ENCODE assay signal across 10 cellular contexts in genomic region chr18:35045121-35045520, GRCh38. TPM values are rescaled to one million over a fixed set of nuclear protein-coding genes. Genes with fewer than 3 reads are reported as not detected.
DNase-seq lines count a peak whose midpoint lies in the region; ATAC-seq, FAIRE-seq and TF ChIP-seq lines count a peak whose summit lies in the region.
"Had no signal": no experiment of that assay in that cellular context is flagged by ENCODE, and none has a peak within 500 bp of the region (broad histone marks: within the 10 kb centered on the region; RNA-seq: fewer than 3 reads in every experiment).

No MANE protein-coding gene starts in this region.

- no peak for ATAC-seq in activated CD4-positive, alpha-beta T cell treated with anti-CD3 and anti-CD28 coated beads for 36 hours
- ATAC-seq in K562 (no peak), psoas muscle (no peak), HG02798 (IDR thresholded peaks at IDR 0.05; ENCODE audit: poor library complexity, unreplicated experiment) (no peak)

- in situ Hi-C loops in K562 (cut with MboI): no loop called here

- TF ChIP-seq POLR2A in NB4 (IDR thresholded peaks at IDR 0.05; ENCODE audit: extremely low read depth, insufficient read length): no peak
- no peak for TF ChIP-seq POLR2A in K562 (conservative IDR thresholded peaks at IDR 0.05)

- CTCF ChIA-PET in activated CD4-positive, alpha-beta T cell treated with anti-CD3 and anti-CD28 coated beads for 36 hours (lab: Charles Lee): interaction anchor here (0.6 to 3.8 kb wide), 8 partner anchors 13 to 62 kb away, joined by 3 to 21 read pairs (median 3); no protein-coding TSS in a partner anchor
- CTCF ChIA-PET in K562 (lab: Yijun Ruan, JAX; ENCODE audit: low intra/inter-chr PET ratio): no interaction called here
- CTCF ChIA-PET in GM10248 (lab: Yijun Ruan, JAX): interaction anchor here (1.1 to 2.3 kb wide), 4 partner anchors 9 to 100 kb away, joined by 3 to 5 read pairs (median 4); no protein-coding TSS in a partner anchor

- H3K9me3 ChIP-seq in K562 (replicated peaks; ENCODE audit: control insufficient read depth, insufficient read depth, low read depth, low read length): peaks cover 5% of the 10 kb centered on the region; the same call in 1 of the 2 replicates
- H3K9me3 ChIP-seq in psoas muscle: no peaks in the 10 kb centered on the region

- H3K9me3 Mint-ChIP-seq in activated CD4-positive, alpha-beta T cell treated with anti-CD3 and anti-CD28 coated beads for 36 hours (ENCODE audit: low read depth): peaks cover 4% of the 10 kb centered on the region

- H3K4me1 ChIP-seq in K562 (replicated peaks in 1 of 2; ENCODE audit: control insufficient read depth in 2 of 2, insufficient read depth in 2 of 2, low read length in 2 of 2) (peaks cover 24 to 64% of the 10 kb centered on the region in 2 experiments), psoas muscle (peaks cover 72% of the 10 kb centered on the region)

- peak overlapping the region; percentile 33; the same call in 1 of the 2 replicates for H3K4me2 ChIP-seq in K562 (ENCODE audit: insufficient read depth, low read length)

- WGBS in K562 (ENCODE audit: insufficient coverage, low coverage, missing lambda C conversion rate): 64% methylated on average over 4 of the region's 4 CpGs
- WGBS in psoas muscle, 3 donors: 25 to 43% (median 27%) methylated on average over 4 of the region's 4 CpGs

- peaks cover 86% of the 10 kb centered on the region for H3K79me2 ChIP-seq in K562 (ENCODE audit: control insufficient read depth, insufficient read depth, low read length)

- peaks cover 72% of the 10 kb centered on the region for H3K4me1 Mint-ChIP-seq in activated CD4-positive, alpha-beta T cell treated with anti-CD3 and anti-CD28 coated beads for 36 hours

- H3K9me1 ChIP-seq in K562 (ENCODE audit: control insufficient read depth, insufficient read depth, low read length): no peaks in the 10 kb centered on the region

- POLR2A ChIA-PET in activated CD4-positive, alpha-beta T cell treated with anti-CD3 and anti-CD28 coated beads for 36 hours (lab: Charles Lee): no interaction called here
- POLR2A ChIA-PET in K562 (lab: Yijun Ruan, JAX) (interaction anchor here (0.7 to 4.4 kb wide), 4 partner anchors 13 to 79 kb away, joined by 3 to 33 read pairs (median 6); no protein-coding TSS in a partner anchor), GM10248 (lab: Yijun Ruan, JAX) (no interaction called here)

- FAIRE-seq in K562 (lab: Jason Lieb, UNC) (no peak), urothelium cell line (lab: Jason Lieb, UNC) (no peak)

- peak overlapping the region; percentile 84 for H3K27ac Mint-ChIP-seq in activated CD4-positive, alpha-beta T cell treated with anti-CD3 and anti-CD28 coated beads for 36 hours

- no TSS peak for BruUV-seq in K562 (replicated peaks; lab: Mats Ljungman, UMichigan)

- TF ChIP-seq RAD21 in K562 (CRISPR knock-in tag; conservative IDR thresholded peaks at IDR 0.05 in 1 of 2, IDR thresholded peaks at IDR 0.05 in 1 of 2): no peak

- H3K4me3 ChIP-seq in NB4 (ENCODE audit: low read depth, low read length): no peak overlapping the region
- H3K4me3 ChIP-seq in K562: no peak overlapping the region
- H3K4me3 ChIP-seq in psoas muscle: no peak overlapping the region

- H3K27ac ChIP-seq in K562 (ENCODE audit: extremely low read depth, low read depth, low read length): peak overlapping the region; percentile 24; the same call in 1 of the 3 replicates
- H3K27ac ChIP-seq in psoas muscle: peak overlapping the region; percentile 42
- H3K27ac ChIP-seq: C4-2B had no signal

- H3K27me3 ChIP-seq in K562 (ENCODE audit: control insufficient read depth in 2 of 2, insufficient read depth in 2 of 2, low read length in 2 of 2) (no peaks in the 10 kb centered on the region), psoas muscle (ENCODE audit: insufficient read depth in 3 of 3, low read length in 2 of 3) (no peaks in the 10 kb centered on the region)

- peak overlapping the region; percentile 97 for H3K4me3 Mint-ChIP-seq in activated CD4-positive, alpha-beta T cell treated with anti-CD3 and anti-CD28 coated beads for 36 hours

- no peak overlapping the region for H2AFZ ChIP-seq in K562 (ENCODE audit: low read depth, low read length)

- no peaks in the 10 kb centered on the region for H3K27me3 Mint-ChIP-seq in activated CD4-positive, alpha-beta T cell treated with anti-CD3 and anti-CD28 coated beads for 36 hours

- peaks cover 8% of the 10 kb centered on the region for H3K36me3 Mint-ChIP-seq in activated CD4-positive, alpha-beta T cell treated with anti-CD3 and anti-CD28 coated beads for 36 hours (ENCODE audit: low read depth)

- intact Hi-C loops in activated CD4-positive, alpha-beta T cell treated with anti-CD3 and anti-CD28 coated beads for 36 hours (cut with DNase I, micrococcal nuclease): no loop called here
- intact Hi-C loops in K562 (cut with micrococcal nuclease): loop anchor here (10.0 kb wide), 2 partner anchors 60 to 300 kb away; partner anchors contain the start of gene ZNF24
- intact Hi-C loops in psoas muscle (cut with DNase I): no loop called here

- peak; percentile 22 for DNase-seq in activated CD4-positive, alpha-beta T cell treated with anti-CD3 and anti-CD28 coated beads for 36 hours
- DNase-seq in activated CD4-positive, alpha-beta T cell treated with anti-CD3 and anti-CD28 coated beads for 48 hours: no peak
- DNase-seq in NB4 (ENCODE audit: low read depth) (peak; percentile 45), K562 (ENCODE audit: extremely low read depth in 1 of 4, low spot score in 3 of 4) (no peak), psoas muscle (no peak), GM10248 (ENCODE audit: extremely low spot score) (no peak), urothelium cell line (ENCODE audit: low spot score) (no peak)
- DNase-seq: activated gamma-delta T cell had no signal

- TF ChIP-seq CTCF in NB4 (IDR thresholded peaks at IDR 0.05; ENCODE audit: low read depth, low read length): no peak
- TF ChIP-seq CTCF in K562 (IDR thresholded peaks at IDR 0.05 in 2 of 3, conservative IDR thresholded peaks at IDR 0.05 in 1 of 3; ENCODE audit: insufficient read depth in 2 of 3, low read depth in 1 of 3, low read length in 3 of 3): no peak
- no peak for TF ChIP-seq CTCF in psoas muscle (IDR thresholded peaks at IDR 0.05)
- TF ChIP-seq CTCF in GM10248 (IDR thresholded peaks at IDR 0.05; ENCODE audit: control extremely low read depth, extremely low read depth, low read depth, missing control alignments): no peak

- no peaks in the 10 kb centered on the region for H4K20me1 ChIP-seq in K562 (replicated peaks; ENCODE audit: control insufficient read depth, insufficient read depth, low read length)

- H3K36me3 ChIP-seq in K562 (ENCODE audit: control insufficient read depth, insufficient read depth, low read length): peaks cover 4% of the 10 kb centered on the region; the same call in 1 of the 3 replicates
- H3K36me3 ChIP-seq in psoas muscle (ENCODE audit: insufficient read depth in 1 of 2, low read depth in 1 of 2): no peaks in the 10 kb centered on the region

- peak overlapping the region in 1 of 2 experiments; percentile 33; a peak in 1 of 4 replicates for H3K9ac ChIP-seq in K562 (ENCODE audit: insufficient read depth in 1 of 2, low read depth in 2 of 2, low read length in 2 of 2)

- no peak for TF ChIP-seq EP300 in K562 (IDR thresholded peaks at IDR 0.05; ENCODE audit: low read length)

TF ChIP-seq in K562, 482 proteins besides CTCF, POLR2A, EP300 and RAD21:
- TF ChIP-seq NFIC (IDR thresholded peaks at IDR 0.05) (peak; percentile 27; the same call in 1 of the 2 replicates), DPF2 (IDR thresholded peaks at IDR 0.05) (no peak)

RNA-seq across cellular contexts. Expression of gene MAPRE2, which starts 3.9 kb away (rescaled TPM):
- 10 to 100 TPM; 59.4 to 83.8 TPM for total RNA-seq in activated CD4-positive, alpha-beta T cell treated with anti-CD3 and anti-CD28 coated beads for 36 hours
- total RNA-seq in K562 (2011; cell fraction: chromatin; rRNA removed; ENCODE audit: low replicate concordance): 23.1 and 46.8 TPM in 2 replicates
- total RNA-seq in K562 (2011; cell fraction: nucleolus; rRNA removed): 19.0 and 23.3 TPM in 2 replicates
- 37.7 and 47.7 TPM in 2 replicates for total RNA-seq in K562 (2011; cell fraction: nucleoplasm; rRNA removed)
- total RNA-seq in K562 (2014; rRNA removed): 32.3 and 61.1 TPM in 2 replicates
- total RNA-seq in K562 (2014; rRNA removed; fragmentation: Illumina TruSeq; extraction: Trizol): 35.1 and 38.1 TPM in 2 replicates
- total RNA-seq in K562 (2015; rRNA removed; fragmentation: Illumina TruSeq; extraction: Trizol): 31.1 and 32.6 TPM in 2 replicates
- total RNA-seq in K562 (2021): 46.6 and 47.5 TPM in 2 replicates
- polyA plus RNA-seq in K562 (2011; rRNA removed): 56.0 and 66.5 TPM in 2 replicates
- polyA plus RNA-seq in K562 (2011; cell fraction: cytosol; rRNA removed): 38.4 and 50.6 TPM in 2 replicates
- polyA plus RNA-seq in K562 (2011; cell fraction: nucleus; rRNA removed): 26.1 and 32.9 TPM in 2 replicates
- 36.3 and 50.2 TPM in 2 replicates for polyA plus RNA-seq in K562 (2012)
- 50.7 and 70.7 TPM in 2 replicates for polyA plus RNA-seq in K562 (2014; fragmentation: Illumina TruSeq; extraction: Trizol)
- polyA plus RNA-seq in K562 (2014; fragmentation: Nextera tagmentation; extraction: Ambion mirVana): 10 to 100 TPM; 33.6 to 40.7 TPM
- polyA plus RNA-seq in K562 (2014; rRNA removed): 49.6 and 55.1 TPM in 2 replicates
- 72.7 and 74.0 TPM in 2 replicates for polyA minus RNA-seq in K562 (2011; rRNA and poly(A)+ RNA removed)
- 32.1 and 37.0 TPM in 2 replicates for polyA minus RNA-seq in K562 (2011; cell fraction: cytosol; rRNA and poly(A)+ RNA removed)
- 24.8 and 45.2 TPM in 2 replicates for polyA minus RNA-seq in K562 (2011; cell fraction: nucleus; rRNA and poly(A)+ RNA removed)
- total RNA-seq in psoas muscle: 10 to 100 TPM; 48.0 to 83.4 (median 72.5) TPM
- 10 to 100 TPM in 2 of 3 donors, 1 to 10 TPM in 1; 3.3 to 57.3 (median 13.7) TPM for polyA plus RNA-seq in psoas muscle

Comparison
In these comparisons a context has a peak if more than half of its experiments do, and no peak if none do; other contexts are left out.
1. DNase-seq: peak in activated CD4-positive, alpha-beta T cell treated with anti-CD3 and anti-CD28 coated beads for 36 hours (single experiment) and NB4 (single experiment); none in activated CD4-positive, alpha-beta T cell treated with anti-CD3 and anti-CD28 coated beads for 48 hours (single experiment), K562 (0 of 4), psoas muscle (0 of 2), GM10248 (single experiment) and urothelium cell line (single experiment).